Comparison of ENCODE assay signal across 1 cellular context in genomic region chr12:101455685-101456084, GRCh38.
TF ChIP-seq lines count a peak whose summit lies in the region.

No MANE protein-coding gene starts in this region.

TF ChIP-seq in SK-N-SH treated with all-trans-retinoic acid at 6 μM for 48 hours, 23 proteins besides CTCF, POLR2A, EP300 and RAD21 (continued from another document):
- no peak for TF ChIP-seq CSRNP3 (CRISPR knock-in tag; IDR thresholded peaks at IDR 0.05)
- no peak for TF ChIP-seq ZFP30 (CRISPR knock-in tag; IDR thresholded peaks at IDR 0.05)
